In the genomic region with DNA sequence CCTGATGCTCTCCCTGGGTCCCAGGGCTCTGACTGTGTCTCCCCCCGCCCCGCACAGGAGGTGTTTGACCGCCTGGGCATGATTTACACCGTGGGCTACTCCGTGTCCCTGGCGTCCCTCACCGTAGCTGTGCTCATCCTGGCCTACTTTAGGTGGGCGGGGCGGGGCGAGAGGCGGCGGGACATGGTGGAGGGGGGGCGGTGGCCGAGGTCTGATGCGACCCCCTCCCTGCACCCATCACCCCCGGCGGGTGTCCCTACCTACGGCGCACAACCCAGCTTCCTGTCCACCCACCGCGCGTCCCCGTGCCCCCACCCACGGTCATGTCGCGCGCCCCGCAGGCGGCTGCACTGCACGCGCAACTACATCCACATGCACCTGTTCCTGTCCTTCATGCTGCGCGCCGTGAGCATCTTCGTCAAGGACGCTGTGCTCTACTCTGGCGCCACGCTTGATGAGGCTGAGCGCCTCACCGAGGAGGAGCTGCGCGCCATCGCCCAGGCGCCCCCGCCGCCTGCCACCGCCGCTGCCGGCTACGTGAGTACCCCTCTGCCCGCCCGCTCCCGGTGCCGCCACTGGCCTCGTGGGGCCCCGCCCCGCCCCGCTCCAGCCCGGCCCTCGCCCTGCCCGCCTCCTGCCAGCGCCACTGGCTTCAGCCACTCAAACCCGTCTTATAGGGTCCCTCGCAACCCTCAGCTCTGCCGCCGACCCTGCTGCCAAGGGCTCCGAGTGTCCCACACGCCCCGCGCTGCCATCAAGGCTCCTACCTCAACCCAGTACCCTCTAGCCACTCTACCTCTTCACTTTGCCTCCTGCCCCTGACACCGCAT, we compare ENCODE assay signal across 1 cellular context.
A peak's percentile ranks its signal among the peaks of the same experiment; 100 is the strongest.
TF ChIP-seq lines count a peak whose summit lies in the region.

No MANE protein-coding gene starts in this region.

TF ChIP-seq in K562, 482 proteins besides CTCF, POLR2A, EP300 and RAD21:
- no peak for TF ChIP-seq MGA (IDR thresholded peaks at IDR 0.05)
- no peak for TF ChIP-seq NR2C2 (CRISPR knock-in tag; IDR thresholded peaks at IDR 0.05)
- 0 out of 2 replicates have a peak, but pooled peaks have one; percentile 1 for TF ChIP-seq NR2C2 (tag; IDR thresholded peaks at IDR 0.05)
- TF ChIP-seq IRF9 (tag; IDR thresholded peaks at IDR 0.05): no peak
- TF ChIP-seq ILF3 (IDR thresholded peaks at IDR 0.05; ENCODE audit: borderline replicate concordance): no peak
- peak; percentile 60; the same call in 1 of the 2 replicates for TF ChIP-seq ZBTB33 (CRISPR knock-in tag; IDR thresholded peaks at IDR 0.05)
